14 cellular contexts compared by ENCODE assay signal in the genomic region with DNA sequence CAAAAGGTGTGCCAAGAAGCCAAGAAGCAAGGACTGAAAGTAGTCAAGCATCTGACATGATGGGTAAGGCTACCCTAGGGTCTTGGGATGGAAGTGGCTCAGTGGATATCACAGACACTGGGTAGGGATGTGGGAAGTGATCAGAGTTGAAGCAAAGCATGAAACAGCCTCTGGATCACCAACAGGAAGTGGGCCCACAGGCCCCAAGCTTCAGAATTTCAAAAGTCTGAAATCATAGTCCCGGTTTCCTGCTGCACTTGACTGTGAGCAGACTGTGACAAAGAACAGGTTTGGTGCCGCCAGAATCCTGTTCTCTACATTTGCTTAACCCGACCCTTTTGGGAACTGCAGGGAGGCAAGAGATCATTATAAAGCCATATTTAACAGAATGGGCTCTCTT. TPM values are rescaled to one million over a fixed set of nuclear protein-coding genes. Genes with fewer than 3 reads are reported as not detected.
A peak's percentile ranks its signal among the peaks of the same experiment; 100 is the strongest.
DNase-seq lines count a peak whose midpoint lies in the region; ATAC-seq, FAIRE-seq and TF ChIP-seq lines count a peak whose summit lies in the region.
"Had no signal": no experiment of that assay in that cellular context is flagged by ENCODE, and none has a peak within 500 bp of the region (broad histone marks: within the 10 kb centered on the region; RNA-seq: fewer than 3 reads in every experiment).

No MANE protein-coding gene starts in this region.

- peaks cover 29 to 35% (median 31%) of the 10 kb centered on the region in 3 donors for H3K4me1 Mint-ChIP-seq in IgD-negative memory B cell
- H3K4me1 Mint-ChIP-seq in stimulated activated effector memory CD8-positive, alpha-beta T cell treated with anti-CD3 and anti-CD28 coated beads, Interleukin-12 subunit alpha, Interleukin-12 subunit beta, amount 100 ng/mL, for 72 hours = peaks cover 31% of the 10 kb centered on the region
- H3K4me1 Mint-ChIP-seq: neural crest cell had no signal

- in situ Hi-C loops in GM12878 (cut with MboI) = no loop called here

- no peaks in the 10 kb centered on the region for H3K79me2 ChIP-seq in GM12878 (ENCODE audit: control insufficient read depth, insufficient read depth, low read length)

- H3K4me3 ChIP-seq in GM12878 = no peak overlapping the region
- H3K4me3 ChIP-seq: esophagus squamous epithelium had no signal

- H3K36me3 ChIP-seq in GM12878 (ENCODE audit: control insufficient read depth in 2 of 2, insufficient read depth in 2 of 2, low read length in 1 of 2) = peaks cover 0 to 15% of the 10 kb centered on the region in 2 experiments; a peak in 3 of 4 replicates
- H3K36me3 ChIP-seq: WERI-Rb-1 had no signal

- no peaks in the 10 kb centered on the region for H3K27me3 Mint-ChIP-seq in IgD-negative memory B cell

- H3K27ac ChIP-seq in GM12878 (ENCODE audit: control insufficient read depth, insufficient read depth) (peak overlapping the region; percentile 21), caudate nucleus (ENCODE audit: low read depth, low read length) (no peak overlapping the region)
- H3K27ac ChIP-seq: esophagus squamous epithelium, WERI-Rb-1 had no signal

- peak overlapping the region in 3 of 4 donors; percentile 3 to 28 (median 26) for H3K4me3 Mint-ChIP-seq in IgD-negative memory B cell
- peak overlapping the region; percentile 1 for H3K4me3 Mint-ChIP-seq in stimulated activated effector memory CD8-positive, alpha-beta T cell treated with anti-CD3 and anti-CD28 coated beads, Interleukin-12 subunit alpha, Interleukin-12 subunit beta, amount 100 ng/mL, for 72 hours
- H3K4me3 Mint-ChIP-seq: neural crest cell had no signal

- TF ChIP-seq POLR2A in GM12878 (IDR thresholded peaks at IDR 0.05; ENCODE audit: low read depth, low read length) = 0 out of 2 replicates have a peak, but pooled peaks have one; percentile 29

- ATAC-seq in GM12878 (peak; percentile 40), Right ventricle myocardium inferior (no peak)
- ATAC-seq in stimulated activated effector memory CD8-positive, alpha-beta T cell treated with anti-CD3 and anti-CD28 coated beads, Interleukin-12 subunit alpha, Interleukin-12 subunit beta, amount 100 ng/mL, for 72 hours = peak; percentile 48
- ATAC-seq: Panc1 had no signal

- TF ChIP-seq CTCF in GM12878 (IDR thresholded peaks at IDR 0.05 in 2 of 3, conservative IDR thresholded peaks at IDR 0.05 in 1 of 3; ENCODE audit: control insufficient read depth in 2 of 3, extremely low read depth in 1 of 3, insufficient read depth in 1 of 3, low read depth in 3 of 3, low read length in 3 of 3) (no peak), D721Med (IDR thresholded peaks at IDR 0.05; ENCODE audit: insufficient read depth, missing control alignments) (no peak)

- H2AFZ ChIP-seq in GM12878 (ENCODE audit: control insufficient read depth, low read depth, low read length) = no peak overlapping the region

- H3K4me2 ChIP-seq in GM12878 (ENCODE audit: control insufficient read depth, insufficient read depth) = 0 out of 2 replicates have a peak overlapping the region, but pooled peaks have one; percentile 24

- POLR2A ChIA-PET in GM12878 (lab: Charles Lee) = no interaction called here

- H4K20me1 ChIP-seq in GM12878 (ENCODE audit: control insufficient read depth, insufficient read depth) = no peaks in the 10 kb centered on the region

- peaks cover 7 to 40% (median 20%) of the 10 kb centered on the region in 3 donors for H3K9me3 Mint-ChIP-seq in IgD-negative memory B cell
- no peaks in the 10 kb centered on the region for H3K9me3 Mint-ChIP-seq in stimulated activated effector memory CD8-positive, alpha-beta T cell treated with anti-CD3 and anti-CD28 coated beads, Interleukin-12 subunit alpha, Interleukin-12 subunit beta, amount 100 ng/mL, for 72 hours

- intact Hi-C loops in GM12878 (cut with micrococcal nuclease; ENCODE audit: unreplicated experiment) (loop anchor here (2.0 to 5.0 kb wide), 2 partner anchors 115 to 139 kb away; no protein-coding TSS in a partner anchor), Right ventricle myocardium inferior (cut with DNase I) (no loop called here)

- peaks cover 45% of the 10 kb centered on the region for H3K36me3 Mint-ChIP-seq in IgD-negative memory B cell
- H3K36me3 Mint-ChIP-seq in stimulated activated effector memory CD8-positive, alpha-beta T cell treated with anti-CD3 and anti-CD28 coated beads, Interleukin-12 subunit alpha, Interleukin-12 subunit beta, amount 100 ng/mL, for 72 hours = peaks cover 93% of the 10 kb centered on the region

- no peaks in the 10 kb centered on the region; the same call in 2 of the 3 replicates for H3K9me3 ChIP-seq in GM12878 (replicated peaks; ENCODE audit: control insufficient read depth, insufficient read depth, low read length)
- H3K9me3 ChIP-seq: esophagus squamous epithelium had no signal

- SMC1A ChIA-PET in GM12878 (lab: Charles Lee; ENCODE audit: uncharacterized antibody, unreplicated experiment) = interaction anchor here (0.6 kb wide), 2 partner anchors 28 to 183 kb away, joined by 3 read pairs; no protein-coding TSS in a partner anchor

- WGBS in GM12878 (ENCODE audit: insufficient coverage, insufficient replicate concordance, low lambda C conversion rate, missing lambda C conversion rate) = 29% methylated on average over 3 of the region's 3 CpGs

- H3K4me1 ChIP-seq in GM12878 (ENCODE audit: control insufficient read depth, insufficient read depth, low read length) = peaks cover 32% of the 10 kb centered on the region

- no peak for TF ChIP-seq EP300 in GM12878 (IDR thresholded peaks at IDR 0.05; ENCODE audit: borderline replicate concordance in 1 of 2, control insufficient read depth in 1 of 2, low read depth in 2 of 2, low read length in 2 of 2)

- no peak for TF ChIP-seq RAD21 in GM12878 (IDR thresholded peaks at IDR 0.05; ENCODE audit: insufficient read depth, low read depth, low read length)

- FAIRE-seq in GM12878 (lab: Jason Lieb, UNC) (no peak), D721Med (lab: Jason Lieb, UNC) (no peak)

- peak overlapping the region; percentile 73 to 88 (median 78) for H3K27ac Mint-ChIP-seq in IgD-negative memory B cell
- H3K27ac Mint-ChIP-seq in stimulated activated effector memory CD8-positive, alpha-beta T cell treated with anti-CD3 and anti-CD28 coated beads, Interleukin-12 subunit alpha, Interleukin-12 subunit beta, amount 100 ng/mL, for 72 hours = peak overlapping the region; percentile 92

- CTCF ChIA-PET in GM12878 (lab: Yijun Ruan, JAX) = no interaction called here

- DNase-seq in activated CD4-positive, alpha-beta T cell treated with anti-CD3 and anti-CD28 coated beads for 48 hours = peak; percentile 37
- no peak for DNase-seq in activated CD4-positive, alpha-beta T cell treated with anti-CD3 and anti-CD28 coated beads for 1 hour
- no peak for DNase-seq in GM12878 (ENCODE audit: low read depth, low spot score)
- DNase-seq in stimulated activated effector memory CD8-positive, alpha-beta T cell treated with anti-CD3 and anti-CD28 coated beads, Interleukin-12 subunit alpha, Interleukin-12 subunit beta, amount 100 ng/mL, for 72 hours (ENCODE audit: low spot score in 2 of 2) = peak in 1 of 2 donors; percentile 55
- DNase-seq in D721Med (ENCODE audit: insufficient read length, low spot score) = no peak
- no peak for DNase-seq in Right ventricle myocardium inferior (ENCODE audit: missing footprints)
- DNase-seq in caudate nucleus (lab: John Stamatoyannopoulos, UW) = no peak
- DNase-seq: aorta, esophagus squamous epithelium, NCI-H1930, WERI-Rb-1 had no signal

- no TSS peak for BruUV-seq in GM12878 (replicated peaks; lab: Mats Ljungman, UMichigan)

- RAD21 ChIA-PET in GM12878 (lab: Charles Lee; ENCODE audit: unreplicated experiment) = no interaction called here

- H3K9ac ChIP-seq in GM12878 (ENCODE audit: control insufficient read depth, insufficient read depth, low read length) = no peak overlapping the region

- H3K27me3 ChIP-seq in GM12878 (replicated peaks in 1 of 2; ENCODE audit: control insufficient read depth in 2 of 2, insufficient read depth in 2 of 2, low read length in 1 of 2) = no peaks in the 10 kb centered on the region
- H3K27me3 ChIP-seq: esophagus squamous epithelium had no signal

TF ChIP-seq in GM12878, 131 proteins besides CTCF, POLR2A, EP300 and RAD21 (continues in another document):
- TF ChIP-seq IKZF2 (IDR thresholded peaks at IDR 0.05) (no peak), NR2C1 (IDR thresholded peaks at IDR 0.05) (no peak), HDAC6 (IDR thresholded peaks at IDR 0.05; ENCODE audit: unreplicated experiment) (no peak), EGR1 (IDR thresholded peaks at IDR 0.05; ENCODE audit: borderline replicate concordance in 1 of 2, low read depth in 2 of 2, low read length in 2 of 2) (0 out of 3 replicates have a peak, but pooled peaks of 1 of the 2 experiments have one; percentile 34), SRF (IDR thresholded peaks at IDR 0.05; ENCODE audit: low read depth in 2 of 2, low read length in 2 of 2) (no peak)
- TF ChIP-seq, protein P1, sequence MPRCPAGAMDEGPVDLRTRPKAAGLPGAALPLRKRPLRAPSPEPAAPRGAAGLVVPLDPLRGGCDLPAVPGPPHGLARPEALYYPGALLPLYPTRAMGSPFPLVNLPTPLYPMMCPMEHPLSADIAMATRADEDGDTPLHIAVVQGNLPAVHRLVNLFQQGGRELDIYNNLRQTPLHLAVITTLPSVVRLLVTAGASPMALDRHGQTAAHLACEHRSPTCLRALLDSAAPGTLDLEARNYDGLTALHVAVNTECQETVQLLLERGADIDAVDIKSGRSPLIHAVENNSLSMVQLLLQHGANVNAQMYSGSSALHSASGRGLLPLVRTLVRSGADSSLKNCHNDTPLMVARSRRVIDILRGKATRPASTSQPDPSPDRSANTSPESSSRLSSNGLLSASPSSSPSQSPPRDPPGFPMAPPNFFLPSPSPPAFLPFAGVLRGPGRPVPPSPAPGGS (IDR thresholded peaks at IDR 0.05; ENCODE audit: borderline replicate concordance, insufficient read depth, low read depth, low read length, poor library complexity, severe bottlenecking) = peak; percentile 63

RNA-seq across cellular contexts. Expression of gene SP100, which starts 57.4 kb away (rescaled TPM):
- 288 TPM for polyA plus RNA-seq in IgD-negative memory B cell
- total RNA-seq in GM12878 (2013; cell fraction: nucleolus; rRNA removed) = 469 and 500 TPM in 2 replicates
- 175 and 191 TPM in 2 replicates for total RNA-seq in GM12878 (2014; rRNA removed)
- total RNA-seq in GM12878 (2014; rRNA removed; fragmentation: Illumina TruSeq; extraction: Trizol) = 226 and 237 TPM in 2 replicates
- 166 and 172 TPM in 2 replicates for total RNA-seq in GM12878 (2021)
- 137 TPM for polyA plus RNA-seq in GM12878 (2011; ENCODE audit: low read depth)
- polyA plus RNA-seq in GM12878 (2011; rRNA removed) = 239 and 341 TPM in 2 replicates
- polyA plus RNA-seq in GM12878 (2011; cell fraction: cytosol; rRNA removed) = 81.5 and 89.9 TPM in 2 replicates
- 235 and 280 TPM in 2 replicates for polyA plus RNA-seq in GM12878 (2011; cell fraction: nucleus; rRNA removed)
- 155 and 168 TPM in 2 replicates for polyA plus RNA-seq in GM12878 (2012)
- 215 and 267 TPM in 2 replicates for polyA plus RNA-seq in GM12878 (2014; fragmentation: Illumina TruSeq; extraction: Trizol)
- 100 to 1,000 TPM; 109 to 154 TPM for polyA plus RNA-seq in GM12878 (2014; fragmentation: Nextera tagmentation; extraction: Ambion mirVana)
- polyA plus RNA-seq in GM12878 (2014; rRNA removed) = 172 and 174 TPM in 2 replicates
- 100 to 1,000 TPM; 185 to 188 TPM for polyA plus RNA-seq in GM12878 (2016; fragmentation: Nextera tagmentation; extraction: Ambion mirVana)
- 140 and 144 TPM in 2 replicates for polyA minus RNA-seq in GM12878 (2011; rRNA and poly(A)+ RNA removed)
- 57.5 and 82.0 TPM in 2 replicates for polyA minus RNA-seq in GM12878 (2011; cell fraction: cytosol; rRNA and poly(A)+ RNA removed)
- 166 and 247 TPM in 2 replicates for polyA minus RNA-seq in GM12878 (2011; cell fraction: nucleus; rRNA and poly(A)+ RNA removed)
- total RNA-seq in Right ventricle myocardium inferior = 50.2 TPM
- total RNA-seq: neural crest cell had no signal
